8 cellular contexts compared by ENCODE assay signal in genomic region chr18:4106407-4107033, GRCh38.
DNase-seq lines count a peak whose midpoint lies in the region; ATAC-seq and TF ChIP-seq lines count a peak whose summit lies in the region.

No MANE protein-coding gene starts in this region.

- H3K36me3 Mint-ChIP-seq in activated B cell treated with CpG ODN at 0.5 μM for 24 hours (ENCODE audit: low read depth): no peaks in the 10 kb centered on the region

- POLR2A ChIA-PET in activated B cell treated with CpG ODN at 0.5 μM for 24 hours (lab: Charles Lee): no interaction called here

- CTCF ChIA-PET in activated B cell treated with CpG ODN at 0.5 μM for 24 hours (lab: Charles Lee): interaction anchor here (0.6 to 1.3 kb wide), 3 partner anchors 10 to 952 kb away, joined by 3 to 7 read pairs (median 4); no protein-coding TSS in a partner anchor

- TF ChIP-seq CTCF in activated B cell treated with CpG ODN at 0.5 μM for 24 hours (IDR thresholded peaks at IDR 0.05) (no peak), colonic mucosa (IDR thresholded peaks at IDR 0.05) (peak; percentile 71), lower leg skin (IDR thresholded peaks at IDR 0.05) (no peak)

- no peak for TF ChIP-seq POLR2A in lower leg skin (IDR thresholded peaks at IDR 0.05)

- peak; percentile 64 for ATAC-seq in GM21786 (IDR thresholded peaks at IDR 0.05; ENCODE audit: unreplicated experiment)
- ATAC-seq in activated B cell treated with CpG ODN at 0.5 μM for 24 hours (ENCODE audit: low read depth): no peak

- H3K4me1 ChIP-seq in colonic mucosa: no peaks in the 10 kb centered on the region

- DNase-seq in ELF-1 (ENCODE audit: low read depth, low spot score): peak; percentile 83
- peak; percentile 76 for DNase-seq in NAMALWA (ENCODE audit: low spot score)
- peak; percentile 16 for DNase-seq in activated B cell treated with CpG ODN at 0.5 μM for 24 hours
- DNase-seq in colonic mucosa: peak; percentile 64
- DNase-seq in lower leg skin (ENCODE audit: low spot score in 2 of 2): peak; percentile 65 to 90
- peak; percentile 31 for DNase-seq in stimulated activated CD8-positive, alpha-beta memory T cell treated with anti-CD3 and anti-CD28 coated beads, Interleukin-12 subunit alpha, Interleukin-12 subunit beta, amount 100 ng/mL, for 1 hour (ENCODE audit: low read depth)
- DNase-seq in GM19240 (ENCODE audit: insufficient read length, low spot score): no peak

- no peaks in the 10 kb centered on the region for H3K27me3 Mint-ChIP-seq in activated B cell treated with CpG ODN at 0.5 μM for 24 hours

- H3K4me3 Mint-ChIP-seq in activated B cell treated with CpG ODN at 0.5 μM for 24 hours: no peak overlapping the region

- H3K27ac ChIP-seq in colonic mucosa: no peak overlapping the region

- H3K9me3 ChIP-seq in colonic mucosa: no peaks in the 10 kb centered on the region

- no peak overlapping the region for H3K27ac Mint-ChIP-seq in activated B cell treated with CpG ODN at 0.5 μM for 24 hours

- H3K27me3 ChIP-seq in colonic mucosa: no peaks in the 10 kb centered on the region

- H3K4me1 Mint-ChIP-seq in activated B cell treated with CpG ODN at 0.5 μM for 24 hours: no peaks in the 10 kb centered on the region

- intact Hi-C loops in activated B cell treated with CpG ODN at 0.5 μM for 24 hours (cut with micrococcal nuclease) (no loop called here), colonic mucosa (cut with DNase I) (loop anchor here (2.0 kb wide), 1 partner anchor 952 kb away; no protein-coding TSS in a partner anchor), lower leg skin (cut with DNase I; ENCODE audit: low total_unique reads) (no loop called here)

- no peak overlapping the region for H3K4me3 ChIP-seq in colonic mucosa
- H3K4me3 ChIP-seq in lower leg skin (ENCODE audit: low read depth, poor library complexity, severe bottlenecking): no peak overlapping the region

- H3K36me3 ChIP-seq in colonic mucosa: no peaks in the 10 kb centered on the region

- H3K9me3 Mint-ChIP-seq in activated B cell treated with CpG ODN at 0.5 μM for 24 hours: no peaks in the 10 kb centered on the region

- 43 to 47% methylated on average over 13 of the region's 13 CpGs for WGBS in lower leg skin, 2 donors

- no peak overlapping the region for H3K9ac ChIP-seq in colonic mucosa (ENCODE audit: low read depth in 2 of 2, low read length in 2 of 2)
